9 cellular contexts compared by ENCODE assay signal in the genomic region with DNA sequence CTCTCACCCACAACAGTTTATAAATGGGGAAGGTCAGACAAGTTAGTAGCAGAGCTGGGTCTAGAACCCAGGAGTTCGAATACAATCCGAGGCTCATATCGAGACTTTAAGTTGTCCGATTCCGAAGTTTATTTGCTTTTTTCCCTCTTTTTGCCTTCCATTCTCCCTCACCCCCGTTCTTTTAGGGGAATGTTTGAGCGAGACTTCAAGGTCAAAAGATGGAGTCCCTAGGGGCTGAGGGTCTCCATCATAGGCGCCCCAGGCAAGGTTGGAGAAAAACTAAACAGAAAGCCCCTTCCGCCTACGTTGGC. TPM values are rescaled to one million over a fixed set of nuclear protein-coding genes. Genes with fewer than 3 reads are reported as not detected.
DNase-seq lines count a peak whose midpoint lies in the region; ATAC-seq, FAIRE-seq and TF ChIP-seq lines count a peak whose summit lies in the region.
"Had no signal": no experiment of that assay in that cellular context is flagged by ENCODE, and none has a peak within 500 bp of the region (broad histone marks: within the 10 kb centered on the region; RNA-seq: fewer than 3 reads in every experiment).

No MANE protein-coding gene starts in this region.

- TF ChIP-seq CTCF in AG09309 (IDR thresholded peaks at IDR 0.05; ENCODE audit: control insufficient read depth, insufficient read depth, low read depth, low read length, missing control alignments): no peak
- TF ChIP-seq CTCF in dorsolateral prefrontal cortex (IDR thresholded peaks at IDR 0.05 in 54 of 56, conservative IDR thresholded peaks at IDR 0.05 in 2 of 56; ENCODE audit: low read depth in 1 of 56, partially characterized antibody in 56 of 56): no peak
- TF ChIP-seq CTCF in natural killer cell (IDR thresholded peaks at IDR 0.05): no peak

- intact Hi-C loops in dorsolateral prefrontal cortex (cut with DNase I) (loop anchor here in 1 of 2 donors (1.0 kb wide), 1 partner anchor 1410 kb away; no protein-coding TSS in a partner anchor), natural killer cell (cut with micrococcal nuclease) (loop anchor here (1.0 kb wide), 2 partner anchors 1216 to 1303 kb away; no protein-coding TSS in a partner anchor)

- H3K27ac ChIP-seq in Karpas-422 (ENCODE audit: low read length) (peak overlapping the region; percentile 98), dorsolateral prefrontal cortex (peak overlapping the region; percentile 43 to 100 (median 99))

- H3K36me3 Mint-ChIP-seq in natural killer cell: no peaks in the 10 kb centered on the region

- H3K9me3 Mint-ChIP-seq in natural killer cell: no peaks in the 10 kb centered on the region

- DNase-seq in AG09309 (ENCODE audit: low read depth) (no peak), Karpas-422 (no peak), dorsolateral prefrontal cortex (no peak), natural killer cell (no peak), frontal cortex (ENCODE audit: low spot score in 2 of 2) (no peak)
- DNase-seq in stimulated activated CD8-positive, alpha-beta memory T cell treated with anti-CD3 and anti-CD28 coated beads, Interleukin-4, amount 100 ng/mL, for 48 hours: no peak

- no peak for ATAC-seq in natural killer cell
- no peak for ATAC-seq in HG03196 (IDR thresholded peaks at IDR 0.05; ENCODE audit: unreplicated experiment)
- no peak for ATAC-seq in HG03039 (IDR thresholded peaks at IDR 0.05; ENCODE audit: unreplicated experiment)

- H3K9me2 ChIP-seq in Karpas-422 (replicated peaks; ENCODE audit: insufficient read depth, low read length): no peaks in the 10 kb centered on the region

- no peaks in the 10 kb centered on the region for H3K27me3 Mint-ChIP-seq in natural killer cell (ENCODE audit: low read depth in 2 of 2)

- H3K27me3 ChIP-seq in Karpas-422 (ENCODE audit: low read length) (no peaks in the 10 kb centered on the region), dorsolateral prefrontal cortex (no peaks in the 10 kb centered on the region)

- no peak for FAIRE-seq in frontal cortex (lab: Jason Lieb, UNC)

- H3K36me3 ChIP-seq in Karpas-422 (ENCODE audit: insufficient read depth, low read length): peaks cover 76% of the 10 kb centered on the region

- H2AFZ ChIP-seq in Karpas-422 (ENCODE audit: low read length): no peak overlapping the region

- peak overlapping the region; percentile 97 for H3K9ac ChIP-seq in Karpas-422 (ENCODE audit: low read length)

- H3K9me3 ChIP-seq in Karpas-422 (ENCODE audit: low read length): no peaks in the 10 kb centered on the region

- peaks cover 84% of the 10 kb centered on the region for H4K20me1 ChIP-seq in Karpas-422 (ENCODE audit: insufficient read depth, low read depth, low read length)

- H3K4me1 ChIP-seq in Karpas-422 (ENCODE audit: low read length): peaks cover 98% of the 10 kb centered on the region

- H3K27ac Mint-ChIP-seq in natural killer cell: peak overlapping the region; percentile 97 to 100

- peak overlapping the region; percentile 99 for H3K4me3 Mint-ChIP-seq in natural killer cell

- H3K4me2 ChIP-seq in Karpas-422 (ENCODE audit: low read depth, low read length, poor library complexity, severe bottlenecking): peak overlapping the region; percentile 93

- peak overlapping the region; percentile 65 for H3K4me3 ChIP-seq in AG09309 (ENCODE audit: control insufficient read depth, low read depth, low read length)
- H3K4me3 ChIP-seq in Karpas-422 (ENCODE audit: low read length): peak overlapping the region; percentile 85
- H3K4me3 ChIP-seq in dorsolateral prefrontal cortex: peak overlapping the region; percentile 55 to 98 (median 84)

- peaks cover 55 to 58% of the 10 kb centered on the region in 2 donors for H3K4me1 Mint-ChIP-seq in natural killer cell

- peaks cover 89% of the 10 kb centered on the region for H3K79me2 ChIP-seq in Karpas-422 (ENCODE audit: low read length)

RNA-seq across cellular contexts. Expression of gene BCL6, which starts 7.2 kb away (rescaled TPM):
- total RNA-seq in Karpas-422 (2014; rRNA removed; shearing (Covaris generic); ENCODE audit: low replicate concordance): 488 and 569 TPM in 2 replicates
- total RNA-seq in dorsolateral prefrontal cortex (100 to 1,000 TPM in 54 of 120 experiments, 10 to 100 TPM in 66; 47.6 to 270 (median 94.0) TPM), natural killer cell (10 to 100 TPM; 41.0 to 59.0 (median 45.2) TPM), frontal cortex (16.7 TPM)

RNA-seq across cellular contexts. Expression of gene RTP2, which starts 35.7 kb away (rescaled TPM):
- not detected in 2 replicates for total RNA-seq in Karpas-422 (2014; rRNA removed; shearing (Covaris generic); ENCODE audit: low replicate concordance)
- total RNA-seq in dorsolateral prefrontal cortex (not detected), natural killer cell (not detected), frontal cortex (not detected)
- total RNA-seq: renal cortical epithelial cell had no signal
